ENCODE assay signal across 1 cellular context in genomic region chr15:75650908-75651809, GRCh38.
TF ChIP-seq lines count a peak whose summit lies in the region.

No MANE protein-coding gene starts in this region.

TF ChIP-seq in K562, 482 proteins besides CTCF, POLR2A, EP300 and RAD21 (continued from another document and continues in another):
- TF ChIP-seq ETV6 (IDR thresholded peaks at IDR 0.05; ENCODE audit: borderline replicate concordance in 1 of 2, low read depth in 2 of 2, low read length in 1 of 2) (no peak), ETV6 (CRISPR knock-in tag; IDR thresholded peaks at IDR 0.05; ENCODE audit: borderline replicate concordance) (no peak), ZNF282 (CRISPR knock-in tag; IDR thresholded peaks at IDR 0.05) (no peak), MYC (IDR thresholded peaks at IDR 0.05; ENCODE audit: low read depth, low read length) (peak; percentile 70), MYC (CRISPR knock-in tag; IDR thresholded peaks at IDR 0.05; ENCODE audit: borderline replicate concordance, low read depth) (no peak), ZNF175 (CRISPR knock-in tag; IDR thresholded peaks at IDR 0.05; ENCODE audit: low read depth) (peak; percentile 55; the same call in 1 of the 2 replicates), ZNF197 (CRISPR knock-in tag; IDR thresholded peaks at IDR 0.05; ENCODE audit: low read depth) (no peak), BRF1 (IDR thresholded peaks at IDR 0.05; ENCODE audit: borderline replicate concordance, extremely low read depth, insufficient read length) (no peak), ZKSCAN1 (IDR thresholded peaks at IDR 0.05; ENCODE audit: low read depth, low read length) (no peak; the same call in 1 of the 2 replicates), SAFB2 (IDR thresholded peaks at IDR 0.05; ENCODE audit: borderline replicate concordance, low read depth, low read length, severe bottlenecking) (no peak), SPI1 (IDR thresholded peaks at IDR 0.05; ENCODE audit: borderline replicate concordance, low read depth, low read length) (no peak), PRMT5 (CRISPR knock-in tag; IDR thresholded peaks at IDR 0.05) (no peak), SRSF7 (optimal IDR thresholded peaks at IDR 0.05; ENCODE audit: low read depth, low read length) (no peak), ZC3H4 (CRISPR knock-in tag; IDR thresholded peaks at IDR 0.05; ENCODE audit: borderline replicate concordance) (no peak), SMARCB1 (IDR thresholded peaks at IDR 0.05; ENCODE audit: insufficient read length, low read depth) (no peak), HDAC3 (IDR thresholded peaks at IDR 0.05; ENCODE audit: borderline replicate concordance, partially characterized antibody) (no peak), MTF1 (CRISPR knock-in tag; IDR thresholded peaks at IDR 0.05; ENCODE audit: borderline replicate concordance) (no peak), RNF2 (IDR thresholded peaks at IDR 0.05) (peak; percentile 80; the same call in 1 of the 2 replicates), CCNT2 (IDR thresholded peaks at IDR 0.05; ENCODE audit: borderline replicate concordance, extremely low read depth, insufficient read length, low read depth, low read length) (peak; percentile 29)
- TF ChIP-seq, protein P1, sequence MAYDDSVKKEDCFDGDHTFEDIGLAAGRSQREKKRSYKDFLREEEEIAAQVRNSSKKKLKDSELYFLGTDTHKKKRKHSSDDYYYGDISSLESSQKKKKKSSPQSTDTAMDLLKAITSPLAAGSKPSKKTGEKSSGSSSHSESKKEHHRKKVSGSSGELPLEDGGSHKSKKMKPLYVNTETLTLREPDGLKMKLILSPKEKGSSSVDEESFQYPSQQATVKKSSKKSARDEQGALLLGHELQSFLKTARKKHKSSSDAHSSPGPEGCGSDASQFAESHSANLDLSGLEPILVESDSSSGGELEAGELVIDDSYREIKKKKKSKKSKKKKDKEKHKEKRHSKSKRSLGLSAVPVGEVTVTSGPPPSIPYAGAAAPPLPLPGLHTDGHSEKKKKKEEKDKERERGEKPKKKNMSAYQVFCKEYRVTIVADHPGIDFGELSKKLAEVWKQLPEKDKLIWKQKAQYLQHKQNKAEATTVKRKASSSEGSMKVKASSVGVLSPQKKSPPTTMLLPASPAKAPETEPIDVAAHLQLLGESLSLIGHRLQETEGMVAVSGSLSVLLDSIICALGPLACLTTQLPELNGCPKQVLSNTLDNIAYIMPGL (CRISPR knock-in tag; IDR thresholded peaks at IDR 0.05) = no peak
- TF ChIP-seq, protein P2, sequence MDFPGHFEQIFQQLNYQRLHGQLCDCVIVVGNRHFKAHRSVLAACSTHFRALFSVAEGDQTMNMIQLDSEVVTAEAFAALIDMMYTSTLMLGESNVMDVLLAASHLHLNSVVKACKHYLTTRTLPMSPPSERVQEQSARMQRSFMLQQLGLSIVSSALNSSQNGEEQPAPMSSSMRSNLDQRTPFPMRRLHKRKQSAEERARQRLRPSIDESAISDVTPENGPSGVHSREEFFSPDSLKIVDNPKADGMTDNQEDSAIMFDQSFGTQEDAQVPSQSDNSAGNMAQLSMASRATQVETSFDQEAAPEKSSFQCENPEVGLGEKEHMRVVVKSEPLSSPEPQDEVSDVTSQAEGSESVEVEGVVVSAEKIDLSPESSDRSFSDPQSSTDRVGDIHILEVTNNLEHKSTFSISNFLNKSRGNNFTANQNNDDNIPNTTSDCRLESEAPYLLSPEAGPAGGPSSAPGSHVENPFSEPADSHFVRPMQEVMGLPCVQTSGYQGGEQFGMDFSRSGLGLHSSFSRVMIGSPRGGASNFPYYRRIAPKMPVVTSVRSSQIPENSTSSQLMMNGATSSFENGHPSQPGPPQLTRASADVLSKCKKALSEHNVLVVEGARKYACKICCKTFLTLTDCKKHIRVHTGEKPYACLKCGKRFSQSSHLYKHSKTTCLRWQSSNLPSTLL (IDR thresholded peaks at IDR 0.05) = no peak
- TF ChIP-seq, protein P3, sequence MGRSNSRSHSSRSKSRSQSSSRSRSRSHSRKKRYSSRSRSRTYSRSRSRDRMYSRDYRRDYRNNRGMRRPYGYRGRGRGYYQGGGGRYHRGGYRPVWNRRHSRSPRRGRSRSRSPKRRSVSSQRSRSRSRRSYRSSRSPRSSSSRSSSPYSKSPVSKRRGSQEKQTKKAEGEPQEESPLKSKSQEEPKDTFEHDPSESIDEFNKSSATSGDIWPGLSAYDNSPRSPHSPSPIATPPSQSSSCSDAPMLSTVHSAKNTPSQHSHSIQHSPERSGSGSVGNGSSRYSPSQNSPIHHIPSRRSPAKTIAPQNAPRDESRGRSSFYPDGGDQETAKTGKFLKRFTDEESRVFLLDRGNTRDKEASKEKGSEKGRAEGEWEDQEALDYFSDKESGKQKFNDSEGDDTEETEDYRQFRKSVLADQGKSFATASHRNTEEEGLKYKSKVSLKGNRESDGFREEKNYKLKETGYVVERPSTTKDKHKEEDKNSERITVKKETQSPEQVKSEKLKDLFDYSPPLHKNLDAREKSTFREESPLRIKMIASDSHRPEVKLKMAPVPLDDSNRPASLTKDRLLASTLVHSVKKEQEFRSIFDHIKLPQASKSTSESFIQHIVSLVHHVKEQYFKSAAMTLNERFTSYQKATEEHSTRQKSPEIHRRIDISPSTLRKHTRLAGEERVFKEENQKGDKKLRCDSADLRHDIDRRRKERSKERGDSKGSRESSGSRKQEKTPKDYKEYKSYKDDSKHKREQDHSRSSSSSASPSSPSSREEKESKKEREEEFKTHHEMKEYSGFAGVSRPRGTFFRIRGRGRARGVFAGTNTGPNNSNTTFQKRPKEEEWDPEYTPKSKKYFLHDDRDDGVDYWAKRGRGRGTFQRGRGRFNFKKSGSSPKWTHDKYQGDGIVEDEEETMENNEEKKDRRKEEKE (IDR thresholded peaks at IDR 0.05; ENCODE audit: borderline replicate concordance in 1 of 2, control insufficient read depth in 1 of 2, low read depth in 2 of 2, low read length in 1 of 2) = no peak
- TF ChIP-seq, protein P4, sequence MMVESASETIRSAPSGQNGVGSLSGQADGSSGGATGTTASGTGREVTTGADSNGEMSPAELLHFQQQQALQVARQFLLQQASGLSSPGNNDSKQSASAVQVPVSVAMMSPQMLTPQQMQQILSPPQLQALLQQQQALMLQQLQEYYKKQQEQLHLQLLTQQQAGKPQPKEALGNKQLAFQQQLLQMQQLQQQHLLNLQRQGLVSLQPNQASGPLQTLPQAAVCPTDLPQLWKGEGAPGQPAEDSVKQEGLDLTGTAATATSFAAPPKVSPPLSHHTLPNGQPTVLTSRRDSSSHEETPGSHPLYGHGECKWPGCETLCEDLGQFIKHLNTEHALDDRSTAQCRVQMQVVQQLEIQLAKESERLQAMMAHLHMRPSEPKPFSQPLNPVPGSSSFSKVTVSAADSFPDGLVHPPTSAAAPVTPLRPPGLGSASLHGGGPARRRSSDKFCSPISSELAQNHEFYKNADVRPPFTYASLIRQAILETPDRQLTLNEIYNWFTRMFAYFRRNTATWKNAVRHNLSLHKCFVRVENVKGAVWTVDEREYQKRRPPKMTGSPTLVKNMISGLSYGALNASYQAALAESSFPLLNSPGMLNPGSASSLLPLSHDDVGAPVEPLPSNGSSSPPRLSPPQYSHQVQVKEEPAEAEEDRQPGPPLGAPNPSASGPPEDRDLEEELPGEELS (CRISPR knock-in tag; IDR thresholded peaks at IDR 0.05; ENCODE audit: borderline replicate concordance) = 0 out of 2 replicates have a peak, but pooled peaks have one; percentile 43
- TF ChIP-seq, protein P5, sequence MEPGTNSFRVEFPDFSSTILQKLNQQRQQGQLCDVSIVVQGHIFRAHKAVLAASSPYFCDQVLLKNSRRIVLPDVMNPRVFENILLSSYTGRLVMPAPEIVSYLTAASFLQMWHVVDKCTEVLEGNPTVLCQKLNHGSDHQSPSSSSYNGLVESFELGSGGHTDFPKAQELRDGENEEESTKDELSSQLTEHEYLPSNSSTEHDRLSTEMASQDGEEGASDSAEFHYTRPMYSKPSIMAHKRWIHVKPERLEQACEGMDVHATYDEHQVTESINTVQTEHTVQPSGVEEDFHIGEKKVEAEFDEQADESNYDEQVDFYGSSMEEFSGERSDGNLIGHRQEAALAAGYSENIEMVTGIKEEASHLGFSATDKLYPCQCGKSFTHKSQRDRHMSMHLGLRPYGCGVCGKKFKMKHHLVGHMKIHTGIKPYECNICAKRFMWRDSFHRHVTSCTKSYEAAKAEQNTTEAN (CRISPR knock-in tag; IDR thresholded peaks at IDR 0.05) = no peak
- TF ChIP-seq, protein P6, sequence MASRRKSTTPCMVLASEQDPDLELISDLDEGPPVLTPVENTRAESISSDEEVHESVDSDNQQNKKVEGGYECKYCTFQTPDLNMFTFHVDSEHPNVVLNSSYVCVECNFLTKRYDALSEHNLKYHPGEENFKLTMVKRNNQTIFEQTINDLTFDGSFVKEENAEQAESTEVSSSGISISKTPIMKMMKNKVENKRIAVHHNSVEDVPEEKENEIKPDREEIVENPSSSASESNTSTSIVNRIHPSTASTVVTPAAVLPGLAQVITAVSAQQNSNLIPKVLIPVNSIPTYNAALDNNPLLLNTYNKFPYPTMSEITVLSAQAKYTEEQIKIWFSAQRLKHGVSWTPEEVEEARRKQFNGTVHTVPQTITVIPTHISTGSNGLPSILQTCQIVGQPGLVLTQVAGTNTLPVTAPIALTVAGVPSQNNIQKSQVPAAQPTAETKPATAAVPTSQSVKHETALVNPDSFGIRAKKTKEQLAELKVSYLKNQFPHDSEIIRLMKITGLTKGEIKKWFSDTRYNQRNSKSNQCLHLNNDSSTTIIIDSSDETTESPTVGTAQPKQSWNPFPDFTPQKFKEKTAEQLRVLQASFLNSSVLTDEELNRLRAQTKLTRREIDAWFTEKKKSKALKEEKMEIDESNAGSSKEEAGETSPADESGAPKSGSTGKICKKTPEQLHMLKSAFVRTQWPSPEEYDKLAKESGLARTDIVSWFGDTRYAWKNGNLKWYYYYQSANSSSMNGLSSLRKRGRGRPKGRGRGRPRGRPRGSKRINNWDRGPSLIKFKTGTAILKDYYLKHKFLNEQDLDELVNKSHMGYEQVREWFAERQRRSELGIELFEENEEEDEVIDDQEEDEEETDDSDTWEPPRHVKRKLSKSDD (conservative IDR thresholded peaks at IDR 0.05; ENCODE audit: low read length) = no peak
- TF ChIP-seq, protein P7, sequence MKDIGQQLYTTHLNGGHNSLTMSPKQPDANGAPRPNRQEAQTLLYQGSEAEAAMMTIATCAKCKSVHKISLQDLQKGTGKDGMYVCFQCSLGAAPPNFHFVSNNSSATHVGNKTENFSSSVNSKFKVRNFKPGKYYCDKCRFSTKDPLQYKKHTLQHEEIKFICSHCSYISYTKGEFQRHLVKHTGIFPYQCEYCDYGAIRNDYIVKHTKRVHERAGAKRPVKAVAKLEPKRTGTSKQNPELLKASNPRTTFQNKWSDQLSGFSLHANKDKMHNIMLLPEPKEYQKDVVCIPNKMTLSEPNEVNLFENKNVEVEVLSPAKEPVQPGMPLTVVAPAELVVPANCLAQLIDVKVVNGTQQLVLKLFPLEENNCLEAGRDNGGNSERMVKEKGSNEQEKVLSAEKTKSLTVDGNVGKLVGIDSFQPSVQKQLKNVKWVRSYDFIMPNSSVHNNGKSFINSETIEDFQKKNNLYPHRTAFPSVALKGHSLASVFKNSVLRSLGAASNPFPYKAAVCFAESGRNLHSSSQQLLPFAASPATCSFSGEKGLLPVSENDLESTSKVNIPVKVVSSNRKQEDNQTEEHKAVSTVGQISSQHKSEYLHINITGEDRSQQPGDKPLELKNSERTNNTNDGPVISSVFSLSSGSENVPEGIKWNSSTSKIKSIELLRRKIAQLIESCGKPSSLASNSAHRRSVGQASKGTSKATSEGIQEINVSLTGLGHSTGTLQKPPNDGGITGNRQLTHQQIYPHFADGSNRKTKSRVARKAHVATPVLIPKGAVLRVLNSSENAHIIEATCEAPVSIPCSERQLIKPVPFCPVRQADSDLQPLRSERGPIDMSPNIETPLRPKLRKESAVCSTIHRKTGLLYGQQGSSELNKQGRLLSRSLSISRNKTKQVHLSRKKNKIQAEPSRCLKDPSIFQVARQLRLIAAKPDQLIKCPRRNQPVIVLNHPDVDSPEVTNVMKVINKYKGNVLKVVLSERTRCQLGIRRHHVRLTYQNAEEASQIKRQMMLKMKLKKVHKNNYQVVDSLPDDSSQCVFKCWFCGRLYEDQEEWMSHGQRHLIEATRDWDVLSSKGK (CRISPR knock-in tag; IDR thresholded peaks at IDR 0.05) = no peak
- TF ChIP-seq, protein P8, sequence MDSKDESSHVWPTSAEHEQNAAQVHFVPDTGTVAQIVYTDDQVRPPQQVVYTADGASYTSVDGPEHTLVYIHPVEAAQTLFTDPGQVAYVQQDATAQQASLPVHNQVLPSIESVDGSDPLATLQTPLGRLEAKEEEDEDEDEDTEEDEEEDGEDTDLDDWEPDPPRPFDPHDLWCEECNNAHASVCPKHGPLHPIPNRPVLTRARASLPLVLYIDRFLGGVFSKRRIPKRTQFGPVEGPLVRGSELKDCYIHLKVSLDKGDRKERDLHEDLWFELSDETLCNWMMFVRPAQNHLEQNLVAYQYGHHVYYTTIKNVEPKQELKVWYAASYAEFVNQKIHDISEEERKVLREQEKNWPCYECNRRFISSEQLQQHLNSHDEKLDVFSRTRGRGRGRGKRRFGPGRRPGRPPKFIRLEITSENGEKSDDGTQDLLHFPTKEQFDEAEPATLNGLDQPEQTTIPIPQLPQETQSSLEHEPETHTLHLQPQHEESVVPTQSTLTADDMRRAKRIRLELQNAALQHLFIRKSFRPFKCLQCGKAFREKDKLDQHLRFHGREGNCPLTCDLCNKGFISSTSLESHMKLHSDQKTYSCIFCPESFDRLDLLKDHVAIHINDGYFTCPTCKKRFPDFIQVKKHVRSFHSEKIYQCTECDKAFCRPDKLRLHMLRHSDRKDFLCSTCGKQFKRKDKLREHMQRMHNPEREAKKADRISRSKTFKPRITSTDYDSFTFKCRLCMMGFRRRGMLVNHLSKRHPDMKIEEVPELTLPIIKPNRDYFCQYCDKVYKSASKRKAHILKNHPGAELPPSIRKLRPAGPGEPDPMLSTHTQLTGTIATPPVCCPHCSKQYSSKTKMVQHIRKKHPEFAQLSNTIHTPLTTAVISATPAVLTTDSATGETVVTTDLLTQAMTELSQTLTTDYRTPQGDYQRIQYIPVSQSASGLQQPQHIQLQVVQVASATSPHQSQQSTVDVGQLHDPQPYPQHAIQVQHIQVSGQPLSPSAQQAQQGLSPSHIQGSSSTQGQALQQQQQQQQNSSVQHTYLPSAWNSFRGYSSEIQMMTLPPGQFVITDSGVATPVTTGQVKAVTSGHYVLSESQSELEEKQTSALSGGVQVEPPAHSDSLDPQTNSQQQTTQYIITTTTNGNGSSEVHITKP (IDR thresholded peaks at IDR 0.05; ENCODE audit: partially characterized antibody) = peak; percentile 43
